ENCODE assay signal across 24 cellular contexts in the genomic region with DNA sequence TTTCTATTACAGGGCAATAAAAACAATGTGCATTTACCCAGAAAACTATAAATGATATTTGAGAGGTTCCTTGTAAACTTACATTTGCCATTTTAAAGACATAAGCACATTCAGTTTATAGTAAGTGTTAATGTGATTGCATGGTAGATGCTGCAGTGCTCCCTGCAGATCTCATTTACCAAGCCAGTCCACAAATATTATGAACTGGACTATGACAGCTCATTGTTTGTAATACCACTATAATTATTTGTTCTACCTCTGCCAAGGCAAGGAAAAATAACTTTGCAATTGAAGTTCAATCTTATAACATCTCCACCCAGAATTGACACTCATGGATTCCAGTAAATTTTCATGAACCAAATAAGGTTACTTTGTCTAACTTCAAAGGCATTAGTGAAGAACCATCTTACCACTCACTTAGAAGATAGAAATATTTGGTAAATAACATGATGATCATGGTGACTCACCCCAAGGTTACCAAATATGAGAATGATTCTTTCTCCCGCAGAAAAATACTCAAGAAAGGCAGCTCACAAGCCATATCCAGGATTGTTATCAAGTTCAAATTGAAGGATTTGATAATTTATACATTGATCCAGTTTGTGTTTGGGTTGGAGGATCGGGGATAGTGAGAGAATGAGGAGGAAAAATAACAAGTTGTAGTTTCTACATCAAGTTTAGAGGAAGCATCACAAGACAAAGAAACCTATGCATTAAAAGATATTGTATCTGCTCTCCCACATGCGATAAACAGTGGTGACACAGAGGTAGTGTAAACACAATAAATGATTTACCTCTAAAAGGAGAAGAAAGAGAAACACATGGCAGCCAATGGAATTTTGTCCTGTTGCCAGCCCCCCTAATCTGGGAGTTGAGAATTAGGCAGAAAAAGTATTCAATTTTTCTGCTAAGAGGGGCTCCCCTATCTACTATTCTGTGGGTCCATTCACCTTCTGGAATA. TPM values are rescaled to one million over a fixed set of nuclear protein-coding genes. Genes with fewer than 3 reads are reported as not detected.
"Had no signal": no experiment of that assay in that cellular context is flagged by ENCODE, and none has a peak within 500 bp of the region (broad histone marks: within the 10 kb centered on the region; RNA-seq: fewer than 3 reads in every experiment).

No MANE protein-coding gene starts in this region.

- H3K27ac ChIP-seq: VCaP had no signal

- DNase-seq: activated CD4-positive, alpha-beta memory T cell treated with anti-CD3 and anti-CD28 coated beads for 36 hours; activated CD4-positive, alpha-beta T cell treated with anti-CD3 and anti-CD28 coated beads, Interleukin-2, amount 10 ng/mL, durations not matched to agents 7 days and 5 days; activated CD4-positive, CD25-positive, alpha-beta regulatory T cell; activated CD8-positive, alpha-beta memory T cell treated with anti-CD3 and anti-CD28 coated beads for 24 hours; activated effector memory CD4-positive, alpha-beta T cell treated with anti-CD3 and anti-CD28 coated beads, Interleukin-2, amount 50 U/mL, for 16 hours; activated naive CD4-positive, alpha-beta T cell treated with Interleukin-2 at 50 U/mL for 16 hours; activated naive CD8-positive, alpha-beta T cell treated with anti-CD3 and anti-CD28 coated beads, Interleukin-2, amount 50 U/mL, for 24 hours; activated T-cell treated with anti-CD3 and anti-CD28 coated beads, Interleukin-2, amount 50 U/mL, for 4 hours; amygdala; cerebellar nuclear complex; NCI-H1048; NCI-H146; NCI-H187 treated with DMSO at 0.1 percent for 48 hours; NCI-H2081 treated with DMSO at 0.1 percent for 48 hours; NCI-H526; SIG-M5; T-cell; T-helper 2 cell; T1000 had no signal

RNA-seq across cellular contexts. Expression of a gene that starts 29.5 kb away (rescaled TPM):
- total RNA-seq: activated CD4-positive, alpha-beta memory T cell treated with anti-CD3 and anti-CD28 coated beads for 36 hours; activated CD4-positive, alpha-beta T cell treated with anti-CD3 and anti-CD28 coated beads, Interleukin-2, amount 10 ng/mL, durations not matched to agents 7 days and 5 days; activated naive CD4-positive, alpha-beta T cell treated with anti-CD3 and anti-CD28 coated beads, Interleukin-2, amount 50 U/mL, for 72 hours; activated T-cell treated with anti-CD3 and anti-CD28 coated beads, Interleukin-2, amount 50 U/mL, for 4 hours; astrocyte; cardiac septum; NCI-H460 had no signal
